Comparison of ENCODE assay signal across 8 cellular contexts in genomic region chr7:19491821-19492452, GRCh38.
DNase-seq lines count a peak whose midpoint lies in the region; ATAC-seq, FAIRE-seq and TF ChIP-seq lines count a peak whose summit lies in the region.

No MANE protein-coding gene starts in this region.

- H3K4me1 Mint-ChIP-seq in activated naive CD8-positive, alpha-beta T cell treated with anti-CD3 and anti-CD28 coated beads for 36 hours = no peaks in the 10 kb centered on the region

- no peaks in the 10 kb centered on the region for H3K27me3 Mint-ChIP-seq in activated naive CD8-positive, alpha-beta T cell treated with anti-CD3 and anti-CD28 coated beads for 36 hours

- TF ChIP-seq CTCF in WERI-Rb-1 (IDR thresholded peaks at IDR 0.05; ENCODE audit: low read depth, low read length) = 0 out of 2 replicates have a peak, but pooled peaks have one; percentile 11

- H3K36me3 Mint-ChIP-seq in activated naive CD8-positive, alpha-beta T cell treated with anti-CD3 and anti-CD28 coated beads for 36 hours = no peaks in the 10 kb centered on the region

- intact Hi-C loops in sciatic nerve (cut with DNase I) = no loop called here

- H3K4me3 Mint-ChIP-seq in activated naive CD8-positive, alpha-beta T cell treated with anti-CD3 and anti-CD28 coated beads for 36 hours = no peak overlapping the region

- peak; percentile 57 for FAIRE-seq in GM18507 (lab: Jason Lieb, UNC)

- H3K36me3 ChIP-seq in WERI-Rb-1 = no peaks in the 10 kb centered on the region

- no peaks in the 10 kb centered on the region for H3K9me3 ChIP-seq in WERI-Rb-1 (ENCODE audit: severe bottlenecking)

- peaks cover under 1% of the 10 kb centered on the region for H3K9me3 Mint-ChIP-seq in activated naive CD8-positive, alpha-beta T cell treated with anti-CD3 and anti-CD28 coated beads for 36 hours

- H3K27me3 ChIP-seq in WERI-Rb-1 (ENCODE audit: insufficient read depth, low read depth, severe bottlenecking) = no peaks in the 10 kb centered on the region

- ATAC-seq in left lobe of liver = peak; percentile 47
- ATAC-seq in sciatic nerve = no peak

- H3K27ac ChIP-seq in WERI-Rb-1 = no peak overlapping the region

- H3K27ac Mint-ChIP-seq in activated naive CD8-positive, alpha-beta T cell treated with anti-CD3 and anti-CD28 coated beads for 36 hours = no peak overlapping the region

- H3K4me3 ChIP-seq in WERI-Rb-1 (ENCODE audit: low read depth, low read length) = no peak overlapping the region

- DNase-seq in AG08396 (ENCODE audit: low spot score) = peak; percentile 12
- DNase-seq in GM18507 (ENCODE audit: extremely low spot score, insufficient read length, low read depth) = no peak
- peak; percentile 51 for DNase-seq in HS-5 (ENCODE audit: low read depth)
- DNase-seq in WERI-Rb-1 = no peak
- DNase-seq in left lobe of liver (ENCODE audit: low spot score) = no peak
- DNase-seq in activated naive CD4-positive, alpha-beta T cell treated with Interleukin-2 at 50 U/mL for 16 hours = no peak
- no peak for DNase-seq in activated naive CD8-positive, alpha-beta T cell treated with anti-CD3 and anti-CD28 coated beads for 36 hours
- no peak for DNase-seq in sciatic nerve (ENCODE audit: low spot score)

Comparison
In these comparisons a context has a peak if more than half of its experiments do, and no peak if none do; other contexts are left out.
1. DNase-seq: peak in AG08396 (single experiment) and HS-5 (single experiment); none in GM18507 (single experiment), WERI-Rb-1 (single experiment), left lobe of liver (single experiment), activated naive CD4-positive, alpha-beta T cell treated with Interleukin-2 at 50 U/mL for 16 hours (single experiment), activated naive CD8-positive, alpha-beta T cell treated with anti-CD3 and anti-CD28 coated beads for 36 hours (single experiment) and sciatic nerve (single experiment).